In the genomic region with DNA sequence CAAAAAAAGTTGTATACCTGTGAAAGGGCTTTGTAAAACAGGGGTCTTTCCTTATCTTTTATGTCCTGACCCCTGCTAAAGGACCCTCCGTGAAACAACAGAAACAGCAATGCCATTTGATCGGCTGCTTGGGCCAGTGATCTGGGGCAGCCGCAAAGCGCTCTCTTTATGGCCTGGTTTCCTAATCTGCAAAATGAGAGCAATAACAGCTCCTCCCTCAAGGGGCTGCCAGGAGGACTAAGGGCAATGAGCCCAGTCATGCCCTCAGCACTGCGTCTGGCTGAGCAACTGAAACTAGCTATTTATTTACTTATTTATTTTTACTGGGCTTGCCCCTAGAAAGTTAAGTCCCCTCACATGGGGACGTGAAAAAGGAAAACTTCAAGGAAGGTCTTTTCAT, we compare ENCODE assay signal across 13 cellular contexts. TPM values are rescaled to one million over a fixed set of nuclear protein-coding genes. Genes with fewer than 3 reads are reported as not detected.
DNase-seq lines count a peak whose midpoint lies in the region; ATAC-seq and TF ChIP-seq lines count a peak whose summit lies in the region.
"Had no signal": no experiment of that assay in that cellular context is flagged by ENCODE, and none has a peak within 500 bp of the region (broad histone marks: within the 10 kb centered on the region; RNA-seq: fewer than 3 reads in every experiment).

No MANE protein-coding gene starts in this region.

- 50% methylated on average over 6 of the region's 6 CpGs for WGBS in right cardiac atrium
- WGBS in upper lobe of left lung, 2 donors, result 50 to 55% methylated on average over 6 of the region's 6 CpGs

- H3K4me1 Mint-ChIP-seq in HFFc6 (ENCODE audit: low read depth), result peaks cover 32% of the 10 kb centered on the region
- H3K4me1 Mint-ChIP-seq in naive thymus-derived CD8-positive, alpha-beta T cell, result peaks cover 0 to 6% (median 2%) of the 10 kb centered on the region in 4 donors
- H3K4me1 Mint-ChIP-seq: central memory CD8-positive, alpha-beta T cell had no signal

- H3K27me3 ChIP-seq in right cardiac atrium (ENCODE audit: control insufficient read depth, insufficient read depth) (no peaks in the 10 kb centered on the region), upper lobe of left lung (no peaks in the 10 kb centered on the region)

- peaks cover 2% of the 10 kb centered on the region; the same call in 1 of the 2 replicates for H3K27me3 Mint-ChIP-seq in HFFc6 (ENCODE audit: insufficient read depth)
- peaks cover 0 to 11% (median 3%) of the 10 kb centered on the region in 5 donors for H3K27me3 Mint-ChIP-seq in naive thymus-derived CD8-positive, alpha-beta T cell
- H3K27me3 Mint-ChIP-seq: progenitor cell of endocrine pancreas had no signal

- peak; percentile 78 to 84 for ATAC-seq in right cardiac atrium
- ATAC-seq in upper lobe of left lung (ENCODE audit: low FRiP score in 2 of 2), result peak; percentile 66 to 82
- ATAC-seq in HG02840 (IDR thresholded peaks at IDR 0.05; ENCODE audit: low FRiP score, unreplicated experiment), result no peak
- no peak for ATAC-seq in naive thymus-derived CD8-positive, alpha-beta T cell
- ATAC-seq: activated CD8-positive, alpha-beta memory T cell treated with anti-CD3 and anti-CD28 coated beads, Interleukin-2, amount 10 ng/mL, durations not matched to agents 7 days and 5 days had no signal

- POLR2A ChIA-PET in naive thymus-derived CD8-positive, alpha-beta T cell (lab: Charles Lee), result no interaction called here

- TF ChIP-seq CTCF in upper lobe of left lung (IDR thresholded peaks at IDR 0.05), result peak in 1 of 6 experiments; percentile 9
- no peak for TF ChIP-seq CTCF in HFFc6 (IDR thresholded peaks at IDR 0.05)

- intact Hi-C loops in right cardiac atrium (cut with DNase I), result loop anchor here in 3 of 4 donors (5.0 to 10.0 kb wide), 3 partner anchors 105 to 135 kb away; no protein-coding TSS in a partner anchor

- peaks cover 23% of the 10 kb centered on the region for H3K36me3 Mint-ChIP-seq in HFFc6 (ENCODE audit: low read depth)
- H3K36me3 Mint-ChIP-seq in naive thymus-derived CD8-positive, alpha-beta T cell, result no peaks in the 10 kb centered on the region
- H3K36me3 Mint-ChIP-seq: activated CD8-positive, alpha-beta memory T cell treated with anti-CD3 and anti-CD28 coated beads, Interleukin-2, amount 10 ng/mL, durations not matched to agents 7 days and 5 days; CD14-positive monocyte had no signal

- peak overlapping the region; percentile 79 for H3K27ac ChIP-seq in right cardiac atrium (ENCODE audit: low read length)
- peak overlapping the region in 2 of 4 donors; percentile 59 to 63 for H3K27ac ChIP-seq in upper lobe of left lung

- no peaks in the 10 kb centered on the region for H3K36me3 ChIP-seq in upper lobe of left lung

- H3K27ac Mint-ChIP-seq in HFFc6, result no peak overlapping the region
- no peak overlapping the region for H3K27ac Mint-ChIP-seq in naive thymus-derived CD8-positive, alpha-beta T cell
- H3K27ac Mint-ChIP-seq: activated CD8-positive, alpha-beta memory T cell treated with anti-CD3 and anti-CD28 coated beads, Interleukin-2, amount 10 ng/mL, durations not matched to agents 7 days and 5 days; CD14-positive monocyte; progenitor cell of endocrine pancreas had no signal

- no peak overlapping the region for H3K4me3 Mint-ChIP-seq in HFFc6
- no peak overlapping the region for H3K4me3 Mint-ChIP-seq in naive thymus-derived CD8-positive, alpha-beta T cell
- H3K4me3 Mint-ChIP-seq: activated CD8-positive, alpha-beta memory T cell treated with anti-CD3 and anti-CD28 coated beads, Interleukin-2, amount 10 ng/mL, durations not matched to agents 7 days and 5 days; CD14-positive monocyte; central memory CD8-positive, alpha-beta T cell had no signal

- DNase-seq in activated effector memory CD4-positive, alpha-beta T cell treated with anti-CD3 and anti-CD28 coated beads, Interleukin-2, amount 50 U/mL, for 16 hours, result peak; percentile 2
- DNase-seq in activated effector memory CD4-positive, alpha-beta T cell treated with Interleukin-2 at 50 U/mL for 16 hours, result no peak
- DNase-seq in SHP77 treated with DMSO at 0.1 percent for 48 hours (lab: John Stamatoyannopoulos, UW) (peak; percentile 47), right cardiac atrium (peak; percentile 47 to 78 (median 70)), upper lobe of left lung (peak in 1 of 2 donors; percentile 60), HFFc6 (no peak)
- no peak for DNase-seq in naive thymus-derived CD8-positive, alpha-beta T cell
- DNase-seq: activated CD8-positive, alpha-beta memory T cell treated with anti-CD3 and anti-CD28 coated beads, Interleukin-2, amount 10 ng/mL, durations not matched to agents 7 days and 5 days; IMR-90 had no signal

- H3K9me3 Mint-ChIP-seq in HFFc6, result no peaks in the 10 kb centered on the region
- peaks cover 0 to 4% (median 0%) of the 10 kb centered on the region in 9 donors for H3K9me3 Mint-ChIP-seq in naive thymus-derived CD8-positive, alpha-beta T cell
- H3K9me3 Mint-ChIP-seq: central memory CD8-positive, alpha-beta T cell had no signal

- H3K4me3 ChIP-seq in right cardiac atrium (ENCODE audit: low read length), result no peak overlapping the region
- no peak overlapping the region for H3K4me3 ChIP-seq in upper lobe of left lung

- H3K4me1 ChIP-seq in right cardiac atrium (ENCODE audit: control insufficient read depth, insufficient read depth, low read length) (peaks cover 3% of the 10 kb centered on the region), upper lobe of left lung (peaks cover 4 to 18% (median 10%) of the 10 kb centered on the region in 4 donors)

- TF ChIP-seq EP300 in upper lobe of left lung (IDR thresholded peaks at IDR 0.05), result no peak

- H3K9me3 ChIP-seq in right cardiac atrium (ENCODE audit: control insufficient read depth, low read length) (peaks cover 8% of the 10 kb centered on the region), upper lobe of left lung (no peaks in the 10 kb centered on the region)

- TF ChIP-seq POLR2A in upper lobe of left lung (IDR thresholded peaks at IDR 0.05), result no peak

RNA-seq across cellular contexts. Expression of gene CMBL, which starts 18.3 kb away (rescaled TPM):
- total RNA-seq in right cardiac atrium, result 10 to 100 TPM; 30.2 to 55.3 (median 49.5) TPM
- polyA plus RNA-seq in right cardiac atrium, result 39.9 TPM
- total RNA-seq in upper lobe of left lung, result 10 to 100 TPM in 2 of 6 donors, 1 to 10 TPM in 4; 8.0 to 19.1 (median 8.4) TPM
- total RNA-seq in HFFc6 (2021; fragmentation: NEBNext Ultra II Directional; extraction: Animal tissue kit (Norgen Biotek cat#: 25700)), result 10 to 100 TPM; 30.2 to 39.0 (median 38.0) TPM
- under 1 TPM; 0.36 to 0.69 TPM for total RNA-seq in naive thymus-derived CD8-positive, alpha-beta T cell
- polyA plus RNA-seq in naive thymus-derived CD8-positive, alpha-beta T cell, result under 1 TPM; 0.35 to 0.65 (median 0.51) TPM

RNA-seq across cellular contexts. Expression of gene CCT5, which starts 39.3 kb away (rescaled TPM):
- 100 to 1,000 TPM in 2 of 4 donors, 10 to 100 TPM in 2; 84.0 to 103 (median 98.1) TPM for total RNA-seq in right cardiac atrium
- 98.9 TPM for polyA plus RNA-seq in right cardiac atrium
- 100 to 1,000 TPM in 4 of 6 donors, 10 to 100 TPM in 2; 33.5 to 191 (median 103) TPM for total RNA-seq in upper lobe of left lung
- 100 to 1,000 TPM; 274 to 362 (median 330) TPM for total RNA-seq in HFFc6 (2021; fragmentation: NEBNext Ultra II Directional; extraction: Animal tissue kit (Norgen Biotek cat#: 25700))
- 100 to 1,000 TPM; 103 to 116 TPM for total RNA-seq in naive thymus-derived CD8-positive, alpha-beta T cell
- polyA plus RNA-seq in naive thymus-derived CD8-positive, alpha-beta T cell, result 100 to 1,000 TPM; 195 to 216 (median 196) TPM

RNA-seq across cellular contexts. Expression of gene ATPSCKMT, which starts 39.7 kb away (rescaled TPM):
- total RNA-seq in right cardiac atrium (10 to 100 TPM; 11.5 to 25.2 (median 15.4) TPM), upper lobe of left lung (10 to 100 TPM in 5 of 6 donors, 1 to 10 TPM in 1; 8.7 to 27.2 (median 14.0) TPM)
- 15.7 TPM for polyA plus RNA-seq in right cardiac atrium
- total RNA-seq in HFFc6 (2021; fragmentation: NEBNext Ultra II Directional; extraction: Animal tissue kit (Norgen Biotek cat#: 25700)), result 10 to 100 TPM; 16.3 to 26.2 (median 18.8) TPM
- total RNA-seq in naive thymus-derived CD8-positive, alpha-beta T cell, result 10 to 100 TPM; 16.8 to 20.7 TPM
- 10 to 100 TPM; 10.1 to 18.3 (median 14.3) TPM for polyA plus RNA-seq in naive thymus-derived CD8-positive, alpha-beta T cell

Comparison
In these comparisons a context has a peak if more than half of its experiments do, and no peak if none do; other contexts are left out.
1. DNase-seq: peak in activated effector memory CD4-positive, alpha-beta T cell treated with anti-CD3 and anti-CD28 coated beads, Interleukin-2, amount 50 U/mL, for 16 hours (single experiment), SHP77 treated with DMSO at 0.1 percent for 48 hours (single experiment) and right cardiac atrium (3 of 3); none in activated effector memory CD4-positive, alpha-beta T cell treated with Interleukin-2 at 50 U/mL for 16 hours (single experiment), HFFc6 (single experiment) and naive thymus-derived CD8-positive, alpha-beta T cell (0 of 10).
2. ATAC-seq: peak in right cardiac atrium (2 of 2) and upper lobe of left lung (2 of 2); none in HG02840 (single experiment) and naive thymus-derived CD8-positive, alpha-beta T cell (0 of 2).
3. RNA of gene CMBL, which starts 18.3 kb away (total RNA-seq): 30.2 to 55.3 TPM in right cardiac atrium, 30.2 to 39.0 TPM in HFFc6 and 8.0 to 19.1 TPM in upper lobe of left lung; 0.36 to 0.69 TPM in naive thymus-derived CD8-positive, alpha-beta T cell; every median in the first group is over 4 times any median in the second.